In genomic region chr17:58412910-58413630, GRCh38 we compare ENCODE assay signal across 14 cellular contexts. TPM values are rescaled to one million over a fixed set of nuclear protein-coding genes. Genes with fewer than 3 reads are reported as not detected.
DNase-seq lines count a peak whose midpoint lies in the region; ATAC-seq, FAIRE-seq and TF ChIP-seq lines count a peak whose summit lies in the region.
"Had no signal": no experiment of that assay in that cellular context is flagged by ENCODE, and none has a peak within 500 bp of the region (broad histone marks: within the 10 kb centered on the region; RNA-seq: fewer than 3 reads in every experiment).

No MANE protein-coding gene starts in this region.

- H4K20me1 ChIP-seq in KMS-11 (ENCODE audit: insufficient read depth) (no peaks in the 10 kb centered on the region), GM12878 (ENCODE audit: control insufficient read depth, insufficient read depth) (no peaks in the 10 kb centered on the region)

- intact Hi-C loops in GM12878 (cut with micrococcal nuclease; ENCODE audit: unreplicated experiment) = no loop called here
- intact Hi-C loops in lower lobe of right lung (cut with DNase I) = no loop called here

- H3K79me2 ChIP-seq in KMS-11 (ENCODE audit: insufficient read depth, low read depth) (no peaks in the 10 kb centered on the region), GM12878 (ENCODE audit: control insufficient read depth, insufficient read depth, low read length) (peaks cover 80% of the 10 kb centered on the region)

- 34% methylated on average over 3 of the region's 3 CpGs for WGBS in GM12878 (ENCODE audit: insufficient coverage, insufficient replicate concordance, low lambda C conversion rate, missing lambda C conversion rate)

- H3K4me1 ChIP-seq in KMS-11 (ENCODE audit: low read depth, poor library complexity, severe bottlenecking) (peaks cover 25% of the 10 kb centered on the region), GM12878 (ENCODE audit: control insufficient read depth, insufficient read depth, low read length) (peaks cover 4% of the 10 kb centered on the region; the same call in 1 of the 2 replicates), lower lobe of right lung (peaks cover 5% of the 10 kb centered on the region)

- FAIRE-seq in GM12878 (lab: Jason Lieb, UNC) = no peak

- in situ Hi-C loops in GM12878 (cut with MboI) = no loop called here

- H3K36me3 ChIP-seq in KMS-11 (ENCODE audit: insufficient read depth) (no peaks in the 10 kb centered on the region), GM12878 (ENCODE audit: control insufficient read depth in 2 of 2, insufficient read depth in 2 of 2, low read length in 1 of 2) (no peaks in the 10 kb centered on the region), lower lobe of right lung (no peaks in the 10 kb centered on the region)

- TF ChIP-seq EP300 in GM12878 (IDR thresholded peaks at IDR 0.05; ENCODE audit: borderline replicate concordance in 1 of 2, control insufficient read depth in 1 of 2, low read depth in 2 of 2, low read length in 2 of 2) = no peak

- SMC1A ChIA-PET in GM12878 (lab: Charles Lee; ENCODE audit: uncharacterized antibody, unreplicated experiment) = interaction anchor here (0.6 to 8.1 kb wide), 13 partner anchors 8 to 577 kb away, joined by 3 to 195 read pairs (median 5); partner anchors contain the start of gene SUPT4H1

- peak; percentile 33 for DNase-seq in ELR (ENCODE audit: low read depth)
- DNase-seq in GM12878 (ENCODE audit: low read depth, low spot score) = no peak
- no peak for DNase-seq in lower lobe of right lung
- DNase-seq in hypothalamus (lab: John Stamatoyannopoulos, UW) = no peak
- DNase-seq in ecto neural progenitor cell (ENCODE audit: low spot score) = no peak
- no peak for DNase-seq in hippocampal formation (lab: John Stamatoyannopoulos, UW)
- DNase-seq: activated naive CD4-positive, alpha-beta T cell treated with anti-CD3 and anti-CD28 coated beads, Interleukin-2, amount 50 U/mL, for 16 hours; CD4-positive, alpha-beta memory T cell; endodermal cell; stimulated activated naive CD4-positive, alpha-beta T cell treated with Interleukin-2 at 50 U/mL for 16 hours had no signal

- no peak for TF ChIP-seq RAD21 in GM12878 (IDR thresholded peaks at IDR 0.05; ENCODE audit: insufficient read depth, low read depth, low read length)

- H3K27ac ChIP-seq in KMS-11 = no peak overlapping the region
- H3K27ac ChIP-seq in GM12878 (ENCODE audit: control insufficient read depth, insufficient read depth) = peak overlapping the region; percentile 56
- no peak overlapping the region for H3K27ac ChIP-seq in lower lobe of right lung

- no peak overlapping the region for H3K9ac ChIP-seq in KMS-11
- peak overlapping the region; percentile 18; the same call in 1 of the 2 replicates for H3K9ac ChIP-seq in GM12878 (ENCODE audit: control insufficient read depth, insufficient read depth, low read length)

- RAD21 ChIA-PET in GM12878 (lab: Charles Lee; ENCODE audit: unreplicated experiment) = interaction anchor here (0.9 to 6.6 kb wide), 7 partner anchors 31 to 742 kb away, joined by 3 to 323 read pairs (median 15); partner anchors contain the start of genes PRR11, SKA2 and SUPT4H1

- H2AFZ ChIP-seq in KMS-11 (ENCODE audit: low read depth) (peak overlapping the region; percentile 0; the same call in 1 of the 2 replicates), GM12878 (ENCODE audit: control insufficient read depth, low read depth, low read length) (no peak overlapping the region)

- BruUV-seq in GM12878 (replicated peaks; lab: Mats Ljungman, UMichigan) = no TSS peak

- no peak for TF ChIP-seq CTCF in KMS-11 (conservative IDR thresholded peaks at IDR 0.05; ENCODE audit: low read depth, low read length)
- no peak for TF ChIP-seq CTCF in GM12878 (IDR thresholded peaks at IDR 0.05 in 2 of 3, conservative IDR thresholded peaks at IDR 0.05 in 1 of 3; ENCODE audit: control insufficient read depth in 2 of 3, extremely low read depth in 1 of 3, insufficient read depth in 1 of 3, low read depth in 3 of 3, low read length in 3 of 3)
- TF ChIP-seq CTCF in lower lobe of right lung (IDR thresholded peaks at IDR 0.05) = no peak

- CTCF ChIA-PET in GM12878 (lab: Yijun Ruan, JAX) = interaction anchor here (1.0 to 6.1 kb wide), 9 partner anchors 8 to 96 kb away, joined by 3 to 102 read pairs (median 4); partner anchors contain the start of gene SUPT4H1

- no peaks in the 10 kb centered on the region for H3K9me3 ChIP-seq in GM12878 (replicated peaks; ENCODE audit: control insufficient read depth, insufficient read depth, low read length)
- H3K9me3 ChIP-seq in lower lobe of right lung = no peaks in the 10 kb centered on the region

- POLR2A ChIA-PET in GM12878 (lab: Charles Lee) = interaction anchor here (0.8 to 8.5 kb wide), 6 partner anchors 13 to 87 kb away, joined by 3 to 373 read pairs (median 5); partner anchors contain the start of gene SUPT4H1

- TF ChIP-seq POLR2A in GM12878 (IDR thresholded peaks at IDR 0.05; ENCODE audit: low read depth, low read length) = no peak

- no peak overlapping the region for H3K4me2 ChIP-seq in KMS-11
- no peak overlapping the region for H3K4me2 ChIP-seq in GM12878 (ENCODE audit: control insufficient read depth, insufficient read depth)

- H3K4me3 ChIP-seq in KMS-11 (IDR thresholded peaks at IDR 0.05; ENCODE audit: insufficient read depth, low read depth, low read length) (no peak overlapping the region), GM12878 (peak overlapping the region; percentile 57), lower lobe of right lung (peak overlapping the region; percentile 48)

- ATAC-seq in GM12878 (peak; percentile 11), lower lobe of right lung (no peak), GM21423 (IDR thresholded peaks at IDR 0.05; ENCODE audit: unreplicated experiment) (no peak)
- ATAC-seq: activated CD4-positive, CD25-positive, alpha-beta regulatory T cell treated with anti-CD3 and anti-CD28 coated beads, Interleukin-2, amount 50 U/mL, for 24 hours had no signal

- H3K27me3 ChIP-seq in KMS-11 (ENCODE audit: insufficient read depth, low read depth) (no peaks in the 10 kb centered on the region), GM12878 (replicated peaks in 1 of 2; ENCODE audit: control insufficient read depth in 2 of 2, insufficient read depth in 2 of 2, low read length in 1 of 2) (no peaks in the 10 kb centered on the region; a peak in 1 of 4 replicates), lower lobe of right lung (ENCODE audit: low read depth) (no peaks in the 10 kb centered on the region)

TF ChIP-seq in GM12878, 131 proteins besides CTCF, POLR2A, EP300 and RAD21 (continues in another document):
- TF ChIP-seq EGR1 (IDR thresholded peaks at IDR 0.05; ENCODE audit: borderline replicate concordance in 1 of 2, low read depth in 2 of 2, low read length in 2 of 2) (no peak), JUNB (IDR thresholded peaks at IDR 0.05) (peak; percentile 35; the same call in 1 of the 2 replicates), MLLT1 (IDR thresholded peaks at IDR 0.05) (0 out of 2 replicates have a peak, but pooled peaks have one; percentile 13), FOS (IDR thresholded peaks at IDR 0.05; ENCODE audit: borderline replicate concordance, extremely low read depth, insufficient read length) (no peak), RCOR1 (conservative IDR thresholded peaks at IDR 0.05; ENCODE audit: low read depth, low read length) (no peak)

RNA-seq across cellular contexts. Expression of gene RNF43, which starts 4.3 kb away (rescaled TPM):
- 64.7 and 95.6 TPM in 2 replicates for total RNA-seq in GM12878 (2013; cell fraction: nucleolus; rRNA removed)
- total RNA-seq in GM12878 (2014; rRNA removed) (5.3 and 7.2 TPM in 2 replicates), GM12878 (2014; rRNA removed; fragmentation: Illumina TruSeq; extraction: Trizol) (4.4 and 4.5 TPM in 2 replicates), GM12878 (2021) (6.8 and 8.2 TPM in 2 replicates), lower lobe of right lung (9.7 TPM)
- polyA plus RNA-seq in GM12878 (2011; ENCODE audit: low read depth) = 0.51 TPM
- polyA plus RNA-seq in GM12878 (2011; rRNA removed) (16.7 and 20.8 TPM in 2 replicates), GM12878 (2014; fragmentation: Illumina TruSeq; extraction: Trizol) (6.6 and 6.7 TPM in 2 replicates), GM12878 (2014; fragmentation: Nextera tagmentation; extraction: Ambion mirVana) (1 to 10 TPM; 1.2 to 1.3 TPM), GM12878 (2014; rRNA removed) (5.8 and 5.9 TPM in 2 replicates), GM12878 (2016; fragmentation: Nextera tagmentation; extraction: Ambion mirVana) (1 to 10 TPM; 4.4 to 5.1 TPM)
- polyA plus RNA-seq in GM12878 (2011; cell fraction: cytosol; rRNA removed) = 11.2 and 14.7 TPM in 2 replicates
- polyA plus RNA-seq in GM12878 (2011; cell fraction: nucleus; rRNA removed) = 36.9 and 40.7 TPM in 2 replicates
- 1.1 and 1.5 TPM in 2 replicates for polyA plus RNA-seq in GM12878 (2012)
- polyA minus RNA-seq in GM12878 (2011; rRNA and poly(A)+ RNA removed) = 24.1 and 28.7 TPM in 2 replicates
- polyA minus RNA-seq in GM12878 (2011; cell fraction: cytosol; rRNA and poly(A)+ RNA removed) = 3.8 and 4.9 TPM in 2 replicates
- 16.9 and 28.5 TPM in 2 replicates for polyA minus RNA-seq in GM12878 (2011; cell fraction: nucleus; rRNA and poly(A)+ RNA removed)
- polyA plus RNA-seq: neural cell had no signal
